In genomic region chrX:47129879-47130358, GRCh38 we compare ENCODE assay signal across 8 cellular contexts. TPM values are rescaled to one million over a fixed set of nuclear protein-coding genes. Genes with fewer than 3 reads are reported as not detected.
A peak's percentile ranks its signal among the peaks of the same experiment; 100 is the strongest.
DNase-seq lines count a peak whose midpoint lies in the region; ATAC-seq and TF ChIP-seq lines count a peak whose summit lies in the region.

No MANE protein-coding gene starts in this region.

- H3K9me3 Mint-ChIP-seq in activated T-cell treated with anti-CD3 and anti-CD28 coated beads, Interleukin-2, amount 50 U/mL, for 24 hours: no peaks in the 10 kb centered on the region

- peak overlapping the region; percentile 85 for H3K9ac ChIP-seq in adipocyte (ENCODE audit: low read length)

- peak overlapping the region; percentile 76 for H3K27ac Mint-ChIP-seq in activated T-cell treated with anti-CD3 and anti-CD28 coated beads, Interleukin-2, amount 50 U/mL, for 24 hours

- DNase-seq in activated T-cell treated with anti-CD3 and anti-CD28 coated beads, Interleukin-2, amount 50 U/mL, for 24 hours: no peak
- DNase-seq in activated T-cell treated with anti-CD3 and anti-CD28 coated beads, Interleukin-2, amount 50 U/mL, for 48 hours: no peak
- DNase-seq in adipocyte (ENCODE audit: low read depth): peak; percentile 28
- no peak for DNase-seq in left lung
- no peak for DNase-seq in tibial artery
- no peak for DNase-seq in activated effector memory CD4-positive, alpha-beta T cell treated with anti-CD3 and anti-CD28 coated beads, Interleukin-2, amount 50 U/mL, for 16 hours
- DNase-seq in activated gamma-delta T cell (lab: John Stamatoyannopoulos, UW): no peak

- peak overlapping the region; percentile 87 for H3K4me3 ChIP-seq in adipocyte (ENCODE audit: low read length)
- peak overlapping the region; percentile 36 to 49 for H3K4me3 ChIP-seq in left lung
- peak overlapping the region; percentile 57 to 59 for H3K4me3 ChIP-seq in tibial artery

- H3K36me3 ChIP-seq in adipocyte (ENCODE audit: control insufficient read depth, insufficient read depth, low read length, severe bottlenecking) (no peaks in the 10 kb centered on the region), left lung (no peaks in the 10 kb centered on the region), tibial artery (no peaks in the 10 kb centered on the region)

- H3K36me3 Mint-ChIP-seq in activated T-cell treated with anti-CD3 and anti-CD28 coated beads, Interleukin-2, amount 50 U/mL, for 24 hours (ENCODE audit: low read depth): peaks cover 4% of the 10 kb centered on the region

- peak overlapping the region; percentile 93 for H3K4me3 Mint-ChIP-seq in activated T-cell treated with anti-CD3 and anti-CD28 coated beads, Interleukin-2, amount 50 U/mL, for 24 hours

- H3K27ac ChIP-seq in left lung: peak overlapping the region in 1 of 2 donors; percentile 82
- H3K27ac ChIP-seq in tibial artery: peak overlapping the region; percentile 82

- ATAC-seq in left lung (no peak), GM18520 (IDR thresholded peaks at IDR 0.05; ENCODE audit: unreplicated experiment) (no peak)

- H3K4me1 ChIP-seq in adipocyte (ENCODE audit: control insufficient read depth, insufficient read depth, low read length) (no peaks in the 10 kb centered on the region), left lung (no peaks in the 10 kb centered on the region), tibial artery (peaks cover 0 to 6% (median 0%) of the 10 kb centered on the region in 4 donors)

- TF ChIP-seq CTCF in left lung (IDR thresholded peaks at IDR 0.05) (no peak), tibial artery (IDR thresholded peaks at IDR 0.05) (no peak)

- H3K27me3 ChIP-seq in adipocyte (replicated peaks; ENCODE audit: control insufficient read depth, insufficient read depth, low read length) (peaks cover 19% of the 10 kb centered on the region), left lung (peaks cover 0 to 3% of the 10 kb centered on the region in 2 donors), tibial artery (no peaks in the 10 kb centered on the region)

- peaks cover 6% of the 10 kb centered on the region for H3K4me1 Mint-ChIP-seq in activated T-cell treated with anti-CD3 and anti-CD28 coated beads, Interleukin-2, amount 50 U/mL, for 24 hours (ENCODE audit: low read depth)

- intact Hi-C loops in left lung (cut with DNase I): no loop called here
- intact Hi-C loops in tibial artery (cut with DNase I; ENCODE audit: low total_unique reads): no loop called here

- H3K9me3 ChIP-seq in adipocyte (ENCODE audit: control insufficient read depth, low read length) (no peaks in the 10 kb centered on the region), left lung (no peaks in the 10 kb centered on the region), tibial artery (no peaks in the 10 kb centered on the region)

- peaks cover 23% of the 10 kb centered on the region for H3K27me3 Mint-ChIP-seq in activated T-cell treated with anti-CD3 and anti-CD28 coated beads, Interleukin-2, amount 50 U/mL, for 24 hours

RNA-seq across cellular contexts. Expression of gene NDUFB11, which starts 14.6 kb away (rescaled TPM):
- total RNA-seq in left lung: 10 to 100 TPM; 58.5 to 80.4 TPM

RNA-seq across cellular contexts. Expression of gene RBM10, which starts 15.1 kb away (rescaled TPM):
- 10 to 100 TPM; 31.6 to 32.2 TPM for total RNA-seq in left lung

RNA-seq across cellular contexts. Expression of gene RGN, which starts 51.7 kb away (rescaled TPM):
- total RNA-seq in left lung: 10 to 100 TPM in 1 of 2 donors, 1 to 10 TPM in 1; 4.1 to 16.2 TPM
